ENCODE assay signal across 9 cellular contexts in the genomic region with DNA sequence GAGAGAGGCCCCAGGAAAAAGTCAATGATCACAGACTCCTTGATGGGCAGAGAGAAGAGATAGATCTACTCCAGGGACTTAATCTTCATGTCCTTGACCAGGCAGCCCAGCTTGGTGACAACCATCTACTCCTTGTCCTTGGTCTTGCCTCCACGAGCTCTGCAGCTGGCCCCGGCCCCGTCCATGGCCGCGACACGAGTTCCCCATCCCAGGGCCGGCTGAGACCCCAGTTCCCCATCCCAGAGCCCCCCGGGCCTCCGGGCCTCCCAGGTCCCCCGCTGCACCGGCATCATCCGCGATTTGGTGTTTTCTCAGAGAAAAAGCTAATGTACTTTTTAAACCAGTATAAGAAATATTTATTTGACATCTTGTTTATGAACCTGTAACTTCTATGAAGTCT.
"Had no signal": no experiment of that assay in that cellular context is flagged by ENCODE, and none has a peak within 500 bp of the region (broad histone marks: within the 10 kb centered on the region; RNA-seq: fewer than 3 reads in every experiment).

No MANE protein-coding gene starts in this region.

- H3K27ac Mint-ChIP-seq: GM23338, H9, IgD-negative memory B cell had no signal

- H3K4me3 Mint-ChIP-seq: GM23338, H9, IgD-negative memory B cell had no signal

- ATAC-seq: GM23338, HepG2 had no signal

- H3K4me3 ChIP-seq: GM23338 had no signal

- H3K9me3 Mint-ChIP-seq: GM23338, H9, IgD-negative memory B cell had no signal

- H3K27me3 Mint-ChIP-seq: IgD-negative memory B cell had no signal

- H3K36me3 Mint-ChIP-seq: IgD-negative memory B cell had no signal

- DNase-seq: H9, HCEC 1CT, KG1 had no signal

- FAIRE-seq: H1, H54, HepG2 had no signal

- H3K27ac ChIP-seq: HL-60 had no signal
